ENCODE assay signal across 1 cellular context in the genomic region with DNA sequence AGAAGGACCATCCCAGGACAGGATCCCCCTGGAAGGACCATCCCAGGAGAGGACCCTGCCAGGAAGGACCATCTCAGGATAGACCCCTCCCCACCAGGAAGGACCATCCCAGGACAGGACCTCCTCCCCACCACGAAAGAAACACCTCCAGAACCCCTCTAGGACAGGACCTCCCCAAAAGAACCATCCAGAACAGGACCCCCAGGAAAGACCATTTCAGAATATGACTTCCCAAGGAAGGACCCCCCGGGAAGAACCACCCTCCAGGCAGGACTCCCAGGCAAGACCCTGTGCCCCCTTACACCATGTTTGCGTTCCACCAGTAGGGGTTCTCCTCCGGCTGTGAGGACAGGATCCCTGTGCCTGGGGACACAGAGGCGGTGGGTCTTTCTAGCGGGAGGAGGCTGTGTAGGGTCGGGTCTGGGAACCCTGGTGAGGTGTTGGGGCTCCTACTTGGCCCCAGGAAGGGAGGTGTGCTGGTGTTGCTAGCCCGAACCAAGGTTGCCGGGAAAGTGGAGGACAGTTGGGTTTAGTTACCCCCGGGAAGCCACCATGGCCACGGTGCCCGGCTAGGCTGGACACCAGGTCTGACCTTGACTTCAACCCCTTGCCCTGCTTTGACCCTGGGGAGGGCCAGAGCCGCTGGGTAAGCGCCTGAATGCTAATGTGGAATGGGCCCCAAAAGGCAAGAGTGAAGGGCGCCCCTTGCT.
A peak's percentile ranks its signal among the peaks of the same experiment; 100 is the strongest.
TF ChIP-seq lines count a peak whose summit lies in the region.

No MANE protein-coding gene starts in this region.

TF ChIP-seq in HepG2, 621 proteins besides CTCF, POLR2A, EP300 and RAD21 (continued from another document and continues in another):
- TF ChIP-seq, protein P1, sequence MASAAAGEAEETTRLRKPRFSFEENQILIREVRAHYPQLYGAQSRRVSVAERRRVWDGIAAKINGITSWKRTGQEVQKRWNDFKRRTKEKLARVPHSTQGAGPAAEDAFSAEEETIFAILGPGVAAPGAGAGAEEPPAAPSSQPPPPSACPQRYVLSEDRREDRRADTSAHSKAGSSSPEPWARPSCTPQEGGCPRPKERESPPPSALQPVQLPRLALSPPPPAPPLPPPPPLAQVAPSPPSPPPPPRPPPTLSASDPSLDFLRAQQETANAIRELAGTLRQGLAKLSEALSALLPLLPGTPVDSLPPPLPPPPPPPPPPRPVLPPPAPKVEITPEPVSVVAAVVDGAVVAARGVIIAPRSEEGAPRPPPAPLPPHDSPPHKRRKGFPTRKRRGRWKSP (CRISPR knock-in tag; IDR thresholded peaks at IDR 0.05): no peak
- TF ChIP-seq, protein P2, sequence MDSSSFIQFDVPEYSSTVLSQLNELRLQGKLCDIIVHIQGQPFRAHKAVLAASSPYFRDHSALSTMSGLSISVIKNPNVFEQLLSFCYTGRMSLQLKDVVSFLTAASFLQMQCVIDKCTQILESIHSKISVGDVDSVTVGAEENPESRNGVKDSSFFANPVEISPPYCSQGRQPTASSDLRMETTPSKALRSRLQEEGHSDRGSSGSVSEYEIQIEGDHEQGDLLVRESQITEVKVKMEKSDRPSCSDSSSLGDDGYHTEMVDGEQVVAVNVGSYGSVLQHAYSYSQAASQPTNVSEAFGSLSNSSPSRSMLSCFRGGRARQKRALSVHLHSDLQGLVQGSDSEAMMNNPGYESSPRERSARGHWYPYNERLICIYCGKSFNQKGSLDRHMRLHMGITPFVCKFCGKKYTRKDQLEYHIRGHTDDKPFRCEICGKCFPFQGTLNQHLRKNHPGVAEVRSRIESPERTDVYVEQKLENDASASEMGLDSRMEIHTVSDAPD (CRISPR knock-in tag; IDR thresholded peaks at IDR 0.05): 0 out of 2 replicates have a peak, but pooled peaks have one; percentile 35
- TF ChIP-seq JUN (CRISPR knock-in tag; IDR thresholded peaks at IDR 0.05) (no peak), NFRKB (IDR thresholded peaks at IDR 0.05) (no peak), SP4 (CRISPR knock-in tag; IDR thresholded peaks at IDR 0.05) (peak; percentile 16; the same call in 1 of the 2 replicates), ZNF274 (CRISPR knock-in tag; IDR thresholded peaks at IDR 0.05) (peak; percentile 36; the same call in 1 of the 2 replicates), FOXP1 (IDR thresholded peaks at IDR 0.05) (no peak), FOXP1 (CRISPR knock-in tag; IDR thresholded peaks at IDR 0.05) (no peak), KLF9 (CRISPR knock-in tag; IDR thresholded peaks at IDR 0.05; ENCODE audit: low read depth) (no peak), SOX6 (IDR thresholded peaks at IDR 0.05) (no peak), SOX6 (CRISPR knock-in tag; IDR thresholded peaks at IDR 0.05) (no peak), ZNF569 (CRISPR knock-in tag; IDR thresholded peaks at IDR 0.05; ENCODE audit: borderline replicate concordance) (no peak), NFKBIZ (CRISPR knock-in tag; IDR thresholded peaks at IDR 0.05) (0 out of 2 replicates have a peak, but pooled peaks have one; percentile 22), CBX5 (CRISPR knock-in tag; IDR thresholded peaks at IDR 0.05; ENCODE audit: borderline replicate concordance) (peak; percentile 6; the same call in 1 of the 2 replicates), SIX1 (CRISPR knock-in tag; IDR thresholded peaks at IDR 0.05; ENCODE audit: borderline replicate concordance) (no peak), ZFP36L2 (CRISPR knock-in tag; IDR thresholded peaks at IDR 0.05) (no peak), RARG (CRISPR knock-in tag; IDR thresholded peaks at IDR 0.05; ENCODE audit: low read depth) (no peak), ZNF230 (CRISPR knock-in tag; IDR thresholded peaks at IDR 0.05) (no peak), FOXJ3 (CRISPR knock-in tag; IDR thresholded peaks at IDR 0.05; ENCODE audit: borderline replicate concordance) (no peak), SP1 (IDR thresholded peaks at IDR 0.05) (no peak), SP1 (CRISPR knock-in tag; IDR thresholded peaks at IDR 0.05) (no peak), ZNF737 (CRISPR knock-in tag; IDR thresholded peaks at IDR 0.05; ENCODE audit: borderline replicate concordance) (no peak), SMYD3 (CRISPR knock-in tag; IDR thresholded peaks at IDR 0.05) (0 out of 2 replicates have a peak, but pooled peaks have one; percentile 65), ZNF121 (CRISPR knock-in tag; IDR thresholded peaks at IDR 0.05) (peak; percentile 49; the same call in 1 of the 2 replicates), SP140L (CRISPR knock-in tag; IDR thresholded peaks at IDR 0.05; ENCODE audit: borderline replicate concordance) (no peak), ZNF891 (CRISPR knock-in tag; IDR thresholded peaks at IDR 0.05) (0 out of 2 replicates have a peak, but pooled peaks have one; percentile 65), ZNF614 (CRISPR knock-in tag; IDR thresholded peaks at IDR 0.05; ENCODE audit: borderline replicate concordance) (no peak), ZSCAN9 (CRISPR knock-in tag; IDR thresholded peaks at IDR 0.05; ENCODE audit: borderline replicate concordance) (no peak), KMT2B (CRISPR knock-in tag; IDR thresholded peaks at IDR 0.05) (no peak), FOXK2 (IDR thresholded peaks at IDR 0.05) (no peak), ZEB1 (IDR thresholded peaks at IDR 0.05; ENCODE audit: insufficient replicate concordance, low read depth) (no peak), SNAI1 (CRISPR knock-in tag; IDR thresholded peaks at IDR 0.05; ENCODE audit: borderline replicate concordance) (peak; percentile 77; the same call in 1 of the 2 replicates), POLR2G (IDR thresholded peaks at IDR 0.05; ENCODE audit: low read depth, low read length) (peak; percentile 50; the same call in 1 of the 2 replicates), CCDC6 (CRISPR knock-in tag; IDR thresholded peaks at IDR 0.05) (no peak), YEATS2 (CRISPR knock-in tag; IDR thresholded peaks at IDR 0.05; ENCODE audit: borderline replicate concordance) (no peak), PITX1 (CRISPR knock-in tag; IDR thresholded peaks at IDR 0.05) (no peak)
- TF ChIP-seq, protein P3, sequence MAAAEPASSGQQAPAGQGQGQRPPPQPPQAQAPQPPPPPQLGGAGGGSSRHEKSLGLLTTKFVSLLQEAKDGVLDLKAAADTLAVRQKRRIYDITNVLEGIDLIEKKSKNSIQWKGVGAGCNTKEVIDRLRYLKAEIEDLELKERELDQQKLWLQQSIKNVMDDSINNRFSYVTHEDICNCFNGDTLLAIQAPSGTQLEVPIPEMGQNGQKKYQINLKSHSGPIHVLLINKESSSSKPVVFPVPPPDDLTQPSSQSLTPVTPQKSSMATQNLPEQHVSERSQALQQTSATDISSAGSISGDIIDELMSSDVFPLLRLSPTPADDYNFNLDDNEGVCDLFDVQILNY (CRISPR knock-in tag; conservative IDR thresholded peaks at IDR 0.05): no peak
- TF ChIP-seq, protein P4, sequence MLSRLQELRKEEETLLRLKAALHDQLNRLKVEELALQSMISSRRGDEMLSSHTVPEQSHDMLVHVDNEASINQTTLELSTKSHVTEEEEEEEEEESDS (CRISPR knock-in tag; IDR thresholded peaks at IDR 0.05; ENCODE audit: borderline replicate concordance): 0 out of 2 replicates have a peak, but pooled peaks have one; percentile 35
- TF ChIP-seq, protein P5, sequence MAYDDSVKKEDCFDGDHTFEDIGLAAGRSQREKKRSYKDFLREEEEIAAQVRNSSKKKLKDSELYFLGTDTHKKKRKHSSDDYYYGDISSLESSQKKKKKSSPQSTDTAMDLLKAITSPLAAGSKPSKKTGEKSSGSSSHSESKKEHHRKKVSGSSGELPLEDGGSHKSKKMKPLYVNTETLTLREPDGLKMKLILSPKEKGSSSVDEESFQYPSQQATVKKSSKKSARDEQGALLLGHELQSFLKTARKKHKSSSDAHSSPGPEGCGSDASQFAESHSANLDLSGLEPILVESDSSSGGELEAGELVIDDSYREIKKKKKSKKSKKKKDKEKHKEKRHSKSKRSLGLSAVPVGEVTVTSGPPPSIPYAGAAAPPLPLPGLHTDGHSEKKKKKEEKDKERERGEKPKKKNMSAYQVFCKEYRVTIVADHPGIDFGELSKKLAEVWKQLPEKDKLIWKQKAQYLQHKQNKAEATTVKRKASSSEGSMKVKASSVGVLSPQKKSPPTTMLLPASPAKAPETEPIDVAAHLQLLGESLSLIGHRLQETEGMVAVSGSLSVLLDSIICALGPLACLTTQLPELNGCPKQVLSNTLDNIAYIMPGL (CRISPR knock-in tag; IDR thresholded peaks at IDR 0.05; ENCODE audit: borderline replicate concordance in 1 of 2, low read depth in 1 of 2): peak; percentile 8 to 69; a peak in 2 of 4 replicates
- TF ChIP-seq, protein P6, sequence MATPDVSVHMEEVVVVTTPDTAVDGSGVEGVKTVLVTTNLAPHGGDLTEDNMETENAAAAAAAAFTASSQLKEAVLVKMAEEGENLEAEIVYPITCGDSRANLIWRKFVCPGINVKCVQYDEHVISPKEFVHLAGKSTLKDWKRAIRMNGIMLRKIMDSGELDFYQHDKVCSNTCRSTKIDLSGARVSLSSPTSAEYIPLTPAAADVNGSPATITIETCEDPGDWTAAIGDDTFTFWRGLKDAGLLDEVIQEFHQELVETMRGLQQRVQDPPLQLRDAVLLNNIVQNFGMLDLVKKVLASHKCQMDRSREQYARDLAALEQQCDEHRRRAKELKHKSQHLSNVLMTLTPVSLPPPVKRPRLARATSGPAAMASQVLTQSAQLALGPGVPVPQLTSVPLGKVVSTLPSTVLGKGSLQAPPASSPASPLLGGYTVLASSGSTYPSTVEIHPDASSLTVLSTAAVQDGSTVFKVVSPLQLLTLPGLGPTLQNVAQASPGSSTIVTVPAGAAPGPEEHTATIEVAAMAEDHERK (CRISPR knock-in tag; IDR thresholded peaks at IDR 0.05; ENCODE audit: low read depth): no peak
- TF ChIP-seq, protein P7, sequence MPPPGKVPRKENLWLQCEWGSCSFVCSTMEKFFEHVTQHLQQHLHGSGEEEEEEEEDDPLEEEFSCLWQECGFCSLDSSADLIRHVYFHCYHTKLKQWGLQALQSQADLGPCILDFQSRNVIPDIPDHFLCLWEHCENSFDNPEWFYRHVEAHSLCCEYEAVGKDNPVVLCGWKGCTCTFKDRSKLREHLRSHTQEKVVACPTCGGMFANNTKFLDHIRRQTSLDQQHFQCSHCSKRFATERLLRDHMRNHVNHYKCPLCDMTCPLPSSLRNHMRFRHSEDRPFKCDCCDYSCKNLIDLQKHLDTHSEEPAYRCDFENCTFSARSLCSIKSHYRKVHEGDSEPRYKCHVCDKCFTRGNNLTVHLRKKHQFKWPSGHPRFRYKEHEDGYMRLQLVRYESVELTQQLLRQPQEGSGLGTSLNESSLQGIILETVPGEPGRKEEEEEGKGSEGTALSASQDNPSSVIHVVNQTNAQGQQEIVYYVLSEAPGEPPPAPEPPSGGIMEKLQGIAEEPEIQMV (CRISPR knock-in tag; IDR thresholded peaks at IDR 0.05; ENCODE audit: low read depth): no peak
- TF ChIP-seq, protein P8, sequence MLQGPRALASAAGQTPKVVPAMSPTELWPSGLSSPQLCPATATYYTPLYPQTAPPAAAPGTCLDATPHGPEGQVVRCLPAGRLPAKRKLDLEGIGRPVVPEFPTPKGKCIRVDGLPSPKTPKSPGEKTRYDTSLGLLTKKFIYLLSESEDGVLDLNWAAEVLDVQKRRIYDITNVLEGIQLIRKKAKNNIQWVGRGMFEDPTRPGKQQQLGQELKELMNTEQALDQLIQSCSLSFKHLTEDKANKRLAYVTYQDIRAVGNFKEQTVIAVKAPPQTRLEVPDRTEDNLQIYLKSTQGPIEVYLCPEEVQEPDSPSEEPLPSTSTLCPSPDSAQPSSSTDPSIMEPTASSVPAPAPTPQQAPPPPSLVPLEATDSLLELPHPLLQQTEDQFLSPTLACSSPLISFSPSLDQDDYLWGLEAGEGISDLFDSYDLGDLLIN (CRISPR knock-in tag; IDR thresholded peaks at IDR 0.05; ENCODE audit: borderline replicate concordance): no peak
- TF ChIP-seq, protein P9, sequence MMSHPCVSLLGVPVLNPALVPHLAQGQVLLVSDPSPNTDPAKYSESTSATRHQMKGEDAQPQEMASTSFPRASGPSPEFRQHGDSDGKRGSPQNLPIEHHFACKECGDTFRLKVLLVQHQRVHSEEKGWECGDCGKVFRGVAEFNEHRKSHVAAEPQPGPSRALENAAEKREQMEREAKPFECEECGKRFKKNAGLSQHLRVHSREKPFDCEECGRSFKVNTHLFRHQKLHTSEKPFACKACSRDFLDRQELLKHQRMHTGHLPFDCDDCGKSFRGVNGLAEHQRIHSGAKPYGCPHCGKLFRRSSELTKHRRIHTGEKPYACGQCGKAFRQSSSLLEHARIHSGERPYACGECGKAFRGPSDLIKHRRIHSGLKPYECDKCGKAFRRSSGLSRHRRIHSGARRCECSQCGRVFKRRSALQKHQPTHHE (CRISPR knock-in tag; IDR thresholded peaks at IDR 0.05; ENCODE audit: borderline replicate concordance): 0 out of 2 replicates have a peak, but pooled peaks have one; percentile 5
- TF ChIP-seq, protein P10, sequence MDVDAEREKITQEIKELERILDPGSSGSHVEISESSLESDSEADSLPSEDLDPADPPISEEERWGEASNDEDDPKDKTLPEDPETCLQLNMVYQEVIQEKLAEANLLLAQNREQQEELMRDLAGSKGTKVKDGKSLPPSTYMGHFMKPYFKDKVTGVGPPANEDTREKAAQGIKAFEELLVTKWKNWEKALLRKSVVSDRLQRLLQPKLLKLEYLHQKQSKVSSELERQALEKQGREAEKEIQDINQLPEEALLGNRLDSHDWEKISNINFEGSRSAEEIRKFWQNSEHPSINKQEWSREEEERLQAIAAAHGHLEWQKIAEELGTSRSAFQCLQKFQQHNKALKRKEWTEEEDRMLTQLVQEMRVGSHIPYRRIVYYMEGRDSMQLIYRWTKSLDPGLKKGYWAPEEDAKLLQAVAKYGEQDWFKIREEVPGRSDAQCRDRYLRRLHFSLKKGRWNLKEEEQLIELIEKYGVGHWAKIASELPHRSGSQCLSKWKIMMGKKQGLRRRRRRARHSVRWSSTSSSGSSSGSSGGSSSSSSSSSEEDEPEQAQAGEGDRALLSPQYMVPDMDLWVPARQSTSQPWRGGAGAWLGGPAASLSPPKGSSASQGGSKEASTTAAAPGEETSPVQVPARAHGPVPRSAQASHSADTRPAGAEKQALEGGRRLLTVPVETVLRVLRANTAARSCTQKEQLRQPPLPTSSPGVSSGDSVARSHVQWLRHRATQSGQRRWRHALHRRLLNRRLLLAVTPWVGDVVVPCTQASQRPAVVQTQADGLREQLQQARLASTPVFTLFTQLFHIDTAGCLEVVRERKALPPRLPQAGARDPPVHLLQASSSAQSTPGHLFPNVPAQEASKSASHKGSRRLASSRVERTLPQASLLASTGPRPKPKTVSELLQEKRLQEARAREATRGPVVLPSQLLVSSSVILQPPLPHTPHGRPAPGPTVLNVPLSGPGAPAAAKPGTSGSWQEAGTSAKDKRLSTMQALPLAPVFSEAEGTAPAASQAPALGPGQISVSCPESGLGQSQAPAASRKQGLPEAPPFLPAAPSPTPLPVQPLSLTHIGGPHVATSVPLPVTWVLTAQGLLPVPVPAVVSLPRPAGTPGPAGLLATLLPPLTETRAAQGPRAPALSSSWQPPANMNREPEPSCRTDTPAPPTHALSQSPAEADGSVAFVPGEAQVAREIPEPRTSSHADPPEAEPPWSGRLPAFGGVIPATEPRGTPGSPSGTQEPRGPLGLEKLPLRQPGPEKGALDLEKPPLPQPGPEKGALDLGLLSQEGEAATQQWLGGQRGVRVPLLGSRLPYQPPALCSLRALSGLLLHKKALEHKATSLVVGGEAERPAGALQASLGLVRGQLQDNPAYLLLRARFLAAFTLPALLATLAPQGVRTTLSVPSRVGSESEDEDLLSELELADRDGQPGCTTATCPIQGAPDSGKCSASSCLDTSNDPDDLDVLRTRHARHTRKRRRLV (CRISPR knock-in tag; IDR thresholded peaks at IDR 0.05): 0 out of 2 replicates have a peak, but pooled peaks have one; percentile 6
- TF ChIP-seq, protein P11, sequence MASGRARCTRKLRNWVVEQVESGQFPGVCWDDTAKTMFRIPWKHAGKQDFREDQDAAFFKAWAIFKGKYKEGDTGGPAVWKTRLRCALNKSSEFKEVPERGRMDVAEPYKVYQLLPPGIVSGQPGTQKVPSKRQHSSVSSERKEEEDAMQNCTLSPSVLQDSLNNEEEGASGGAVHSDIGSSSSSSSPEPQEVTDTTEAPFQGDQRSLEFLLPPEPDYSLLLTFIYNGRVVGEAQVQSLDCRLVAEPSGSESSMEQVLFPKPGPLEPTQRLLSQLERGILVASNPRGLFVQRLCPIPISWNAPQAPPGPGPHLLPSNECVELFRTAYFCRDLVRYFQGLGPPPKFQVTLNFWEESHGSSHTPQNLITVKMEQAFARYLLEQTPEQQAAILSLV (CRISPR knock-in tag; IDR thresholded peaks at IDR 0.05; ENCODE audit: borderline replicate concordance): no peak
